Comparison of ENCODE assay signal across 1 cellular context in genomic region chr3:160565442-160566403, GRCh38.
TF ChIP-seq lines count a peak whose summit lies in the region.

Gene KPNA4, minus strand, starts transcription at chr3:160565571. Its CDS starts 289 bp downstream, at chr3:160565282.

TF ChIP-seq in HEK293, 187 proteins besides CTCF, POLR2A, EP300 and RAD21 (continued from another document and continues in another):
- TF ChIP-seq ZBTB10 (tag by site-specific recombination; IDR thresholded peaks at IDR 0.05) (peak; percentile 81), ZBTB21 (tag by site-specific recombination; IDR thresholded peaks at IDR 0.05) (peak; percentile 33; the same call in 1 of the 2 replicates), ZEB2 (tag by site-specific recombination; IDR thresholded peaks at IDR 0.05) (peak; percentile 95), ZFP69B (tag by site-specific recombination; IDR thresholded peaks at IDR 0.05) (0 out of 2 replicates have a peak, but pooled peaks have one; percentile 20), ZNF776 (tag by site-specific recombination; IDR thresholded peaks at IDR 0.05; ENCODE audit: borderline replicate concordance) (no peak), KLF10 (tag by site-specific recombination; IDR thresholded peaks at IDR 0.05) (peak; percentile 58; the same call in 1 of the 2 replicates), KLF16 (tag by site-specific recombination; IDR thresholded peaks at IDR 0.05) (0 out of 2 replicates have a peak, but pooled peaks have one; percentile 39), ZNF2 (tag by site-specific recombination; IDR thresholded peaks at IDR 0.05) (0 out of 2 replicates have a peak, but pooled peaks have one; percentile 20), ZNF398 (tag by site-specific recombination; IDR thresholded peaks at IDR 0.05) (peak; percentile 58), ZNF391 (tag by site-specific recombination; IDR thresholded peaks at IDR 0.05; ENCODE audit: borderline replicate concordance, low read depth) (no peak), ZNF16 (tag by site-specific recombination; IDR thresholded peaks at IDR 0.05; ENCODE audit: low read depth) (no peak), SP7 (tag by site-specific recombination; IDR thresholded peaks at IDR 0.05) (peak; percentile 62), ZNF548 (tag by site-specific recombination; IDR thresholded peaks at IDR 0.05) (no peak), ZNF600 (tag by site-specific recombination; IDR thresholded peaks at IDR 0.05) (peak; percentile 40; the same call in 1 of the 2 replicates), ZSCAN4 (tag by site-specific recombination; IDR thresholded peaks at IDR 0.05) (no peak), ZNF324 (tag by site-specific recombination; IDR thresholded peaks at IDR 0.05) (0 out of 2 replicates have a peak, but pooled peaks have one; percentile 36), SP3 (tag by site-specific recombination; IDR thresholded peaks at IDR 0.05) (peak; percentile 29; the same call in 1 of the 2 replicates), KLF9 (tag by site-specific recombination; IDR thresholded peaks at IDR 0.05; ENCODE audit: low read depth) (peak; percentile 89), ZBTB17 (tag by site-specific recombination; IDR thresholded peaks at IDR 0.05) (peak; percentile 63; the same call in 1 of the 2 replicates), ZNF114 (tag by site-specific recombination; IDR thresholded peaks at IDR 0.05) (no peak), ZNF341 (tag by site-specific recombination; IDR thresholded peaks at IDR 0.05; ENCODE audit: low read depth) (peak; percentile 60), KLF8 (tag by site-specific recombination; IDR thresholded peaks at IDR 0.05) (peak; percentile 65; the same call in 1 of the 2 replicates), ZBTB48 (tag by site-specific recombination; IDR thresholded peaks at IDR 0.05) (peak; percentile 44; the same call in 1 of the 2 replicates), ZNF785 (tag by site-specific recombination; IDR thresholded peaks at IDR 0.05) (no peak), ZNF76 (tag by site-specific recombination; IDR thresholded peaks at IDR 0.05; ENCODE audit: borderline replicate concordance, low read depth) (peak; percentile 46; the same call in 1 of the 2 replicates), ZNF366 (tag by site-specific recombination; conservative IDR thresholded peaks at IDR 0.05) (peak; percentile 95), PRDM10 (tag by site-specific recombination; IDR thresholded peaks at IDR 0.05) (peak; percentile 96), SCRT2 (tag by site-specific recombination; IDR thresholded peaks at IDR 0.05) (peak; percentile 90), TRIM28 (IDR thresholded peaks at IDR 0.05; ENCODE audit: borderline replicate concordance, low read length) (0 out of 2 replicates have a peak, but pooled peaks have one; percentile 20), ZNF692 (tag by site-specific recombination; IDR thresholded peaks at IDR 0.05) (peak; percentile 68; the same call in 1 of the 2 replicates), PBX3 (CRISPR knock-in tag; IDR thresholded peaks at IDR 0.05) (no peak), YY1 (tag by site-specific recombination; IDR thresholded peaks at IDR 0.05) (no peak; the same call in 1 of the 2 replicates), ZSCAN30 (tag by site-specific recombination; IDR thresholded peaks at IDR 0.05) (peak; percentile 39; the same call in 1 of the 2 replicates), ZNF501 (tag by site-specific recombination; IDR thresholded peaks at IDR 0.05) (no peak; the same call in 1 of the 2 replicates), HIC1 (tag by site-specific recombination; IDR thresholded peaks at IDR 0.05) (peak; percentile 36; the same call in 1 of the 2 replicates), ZNF510 (tag by site-specific recombination; IDR thresholded peaks at IDR 0.05; ENCODE audit: insufficient replicate concordance) (no peak), ZNF639 (tag by site-specific recombination; IDR thresholded peaks at IDR 0.05) (peak; percentile 43; the same call in 1 of the 2 replicates), ZBTB11 (tag by site-specific recombination; conservative IDR thresholded peaks at IDR 0.05; ENCODE audit: low read depth) (peak; percentile 70; the same call in 1 of the 2 replicates), BCL11B (tag by site-specific recombination; IDR thresholded peaks at IDR 0.05; ENCODE audit: low read depth) (no peak), PRDM1 (tag by site-specific recombination; IDR thresholded peaks at IDR 0.05) (peak; percentile 90), MEIS1 (CRISPR knock-in tag; IDR thresholded peaks at IDR 0.05; ENCODE audit: borderline replicate concordance) (no peak)
